8 cellular contexts compared by ENCODE assay signal in the genomic region with DNA sequence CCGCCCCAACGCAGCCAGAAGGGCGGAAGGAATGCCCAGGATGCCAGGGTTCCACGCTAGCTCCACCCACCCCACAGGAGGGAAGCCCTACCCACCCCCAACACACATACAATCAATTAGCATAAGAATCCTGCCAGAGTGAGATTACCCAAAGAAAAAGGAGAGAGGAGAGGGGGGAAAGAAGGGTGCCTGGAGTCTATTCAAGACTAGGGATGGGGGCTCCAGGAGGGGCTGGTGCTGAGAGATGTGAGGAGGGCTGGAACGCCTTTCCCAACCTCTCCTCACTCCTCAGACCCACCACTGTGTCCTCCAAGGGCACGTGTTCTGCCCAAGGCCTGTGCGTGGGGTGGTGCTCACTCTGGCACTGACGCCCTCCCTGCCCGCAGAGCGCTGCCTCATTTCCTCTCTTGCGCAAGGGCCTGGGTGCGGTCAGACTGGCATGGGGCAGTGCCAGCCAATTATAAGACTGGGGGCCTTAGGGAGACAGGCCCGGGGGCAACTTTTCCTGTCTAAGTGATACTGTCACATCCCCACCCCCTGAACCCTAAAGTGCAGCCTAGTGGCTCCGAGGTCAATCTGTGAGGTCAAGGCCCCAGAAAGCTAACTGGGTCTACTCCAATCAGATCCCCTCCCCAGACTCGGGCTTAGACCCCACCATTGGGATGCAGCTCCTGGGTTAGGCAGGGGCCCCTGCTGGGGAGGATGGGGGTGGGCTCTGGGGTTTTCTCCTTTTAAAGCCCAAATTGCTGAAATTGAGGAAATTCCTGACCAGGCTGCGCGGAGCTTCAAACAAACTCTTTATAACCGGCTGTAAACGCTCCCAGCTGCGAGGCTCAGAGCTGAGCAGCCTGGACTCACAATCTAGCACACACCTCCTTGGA. TPM values are rescaled to one million over a fixed set of nuclear protein-coding genes. Genes with fewer than 3 reads are reported as not detected.
A peak's percentile ranks its signal among the peaks of the same experiment; 100 is the strongest.
DNase-seq lines count a peak whose midpoint lies in the region; ATAC-seq and TF ChIP-seq lines count a peak whose summit lies in the region.

No MANE protein-coding gene starts in this region.

- no peak for ATAC-seq in GM19324 (IDR thresholded peaks at IDR 0.05; ENCODE audit: low FRiP score, unreplicated experiment)

- H3K27me3 ChIP-seq in adrenal gland: no peaks in the 10 kb centered on the region
- no peaks in the 10 kb centered on the region for H3K27me3 ChIP-seq in layer of hippocampus (ENCODE audit: control insufficient read depth, insufficient read depth, low read length)
- no peaks in the 10 kb centered on the region for H3K27me3 ChIP-seq in transverse colon

- TF ChIP-seq CTCF in adrenal gland (IDR thresholded peaks at IDR 0.05): no peak
- no peak for TF ChIP-seq CTCF in transverse colon (IDR thresholded peaks at IDR 0.05)

- intact Hi-C loops in adrenal gland (cut with DNase I) (loop anchor here in 1 of 2 donors (10.0 kb wide), 2 partner anchors 68 to 208 kb away; a partner anchor contains a TSS), transverse colon (cut with DNase I; ENCODE audit: low total_unique reads) (loop anchor here (5.0 kb wide), 1 partner anchor 70 kb away; no protein-coding TSS in a partner anchor)

- H3K36me3 ChIP-seq in adrenal gland (replicated peaks in 1 of 2) (peaks cover 0 to 18% of the 10 kb centered on the region in 2 donors), transverse colon (peaks cover 0 to 4% (median 0%) of the 10 kb centered on the region in 4 donors)

- peak overlapping the region in 4 of 5 donors; percentile 18 to 99 (median 78) for H3K27ac ChIP-seq in adrenal gland
- H3K27ac ChIP-seq in layer of hippocampus (ENCODE audit: low read depth, low read length): peak overlapping the region; percentile 42
- H3K27ac ChIP-seq in transverse colon: peak overlapping the region; percentile 98 to 100 (median 99)

- H3K9me3 ChIP-seq in adrenal gland (replicated peaks in 1 of 3) (no peaks in the 10 kb centered on the region), transverse colon (no peaks in the 10 kb centered on the region)

- H3K4me3 ChIP-seq in adrenal gland: no peak overlapping the region
- H3K4me3 ChIP-seq in transverse colon: peak overlapping the region in 1 of 4 donors; percentile 74

- H3K4me1 ChIP-seq in adrenal gland (replicated peaks in 1 of 2) (peaks cover 30 to 46% of the 10 kb centered on the region in 2 donors), transverse colon (peaks cover 28 to 48% (median 38%) of the 10 kb centered on the region in 4 donors)

- DNase-seq in stimulated activated CD4-positive, alpha-beta T cell treated with anti-CD3 and anti-CD28 coated beads, Interleukin-4, amount 100 ng/mL, for 24 hours: peak; percentile 39
- no peak for DNase-seq in stimulated activated CD4-positive, alpha-beta T cell treated with anti-CD3 and anti-CD28 coated beads, Interleukin-12 subunit alpha, Interleukin-12 subunit beta, amount 100 ng/mL, for 4 hours
- DNase-seq in adrenal gland: peak in 5 of 7 donors; percentile 62 to 75 (median 64)
- DNase-seq in transverse colon: peak; percentile 83
- no peak for DNase-seq in NCI-H1105 (lab: John Stamatoyannopoulos, UW)
- DNase-seq in SKM-1 (lab: John Stamatoyannopoulos, UW; ENCODE audit: unreplicated experiment): no peak

- no peak for TF ChIP-seq EP300 in transverse colon (IDR thresholded peaks at IDR 0.05; ENCODE audit: low read depth)

- 44 to 51% (median 47%) methylated on average over 15 to 20 of the region's 20 CpGs for WGBS in adrenal gland, 4 donors
- 42 to 82% methylated on average over 4 to 20 of the region's 20 CpGs for WGBS in transverse colon (ENCODE audit: low coverage in 1 of 2), 2 donors

- in situ Hi-C loops in transverse colon (cut with MboI; ENCODE audit: low pct_ligation_motif_present in 1 of 4, low pct_unique_long_range_greater_than_20kb in 1 of 4, low sequenced_read_pairs in 3 of 4): loop anchor here in 2 of 4 donors (10.0 kb wide), 1 partner anchor 68 kb away; no protein-coding TSS in a partner anchor

- TF ChIP-seq POLR2A in adrenal gland (IDR thresholded peaks at IDR 0.05): peak in 1 of 2 donors; percentile 22
- no peak for TF ChIP-seq POLR2A in transverse colon (IDR thresholded peaks at IDR 0.05)

RNA-seq across cellular contexts. Expression of a gene that starts 10.2 kb away (rescaled TPM):
- 1 to 10 TPM; 1.2 to 7.4 (median 4.0) TPM for total RNA-seq in adrenal gland
- 1 to 10 TPM in 2 of 3 donors, under 1 TPM in 1; 0.95 to 4.0 (median 3.5) TPM for polyA plus RNA-seq in adrenal gland
- total RNA-seq in transverse colon: 1 to 10 TPM in 3 of 4 donors, under 1 TPM in 1; 0.60 to 8.3 (median 2.9) TPM

RNA-seq across cellular contexts. Expression of a gene that starts 14.7 kb away (rescaled TPM):
- 10 to 100 TPM; 15.8 to 36.4 (median 24.8) TPM for total RNA-seq in adrenal gland
- polyA plus RNA-seq in adrenal gland: 10 to 100 TPM in 2 of 3 donors, 1 to 10 TPM in 1; 9.2 to 36.2 (median 25.8) TPM
- 10 to 100 TPM in 1 of 4 donors, 1 to 10 TPM in 2, not detected in 1; 2.6 to 15.4 (median 7.6) TPM for total RNA-seq in transverse colon

RNA-seq across cellular contexts. Expression of a gene that starts 36.6 kb away (rescaled TPM):
- 10 to 100 TPM in 6 of 8 donors, 1 to 10 TPM in 2; 2.3 to 43.4 (median 19.8) TPM for total RNA-seq in adrenal gland
- polyA plus RNA-seq in adrenal gland: 100 to 1,000 TPM in 2 of 3 donors, 10 to 100 TPM in 1; 10.9 to 140 (median 100) TPM
- total RNA-seq in transverse colon: 100 to 1,000 TPM in 1 of 4 donors, 10 to 100 TPM in 3; 29.1 to 142 (median 39.2) TPM

RNA-seq across cellular contexts. Expression of a gene that starts 36.8 kb away (rescaled TPM):
- 10 to 100 TPM in 7 of 8 donors, 1 to 10 TPM in 1; 8.8 to 61.0 (median 18.6) TPM for total RNA-seq in adrenal gland
- polyA plus RNA-seq in adrenal gland: 10 to 100 TPM in 2 of 3 donors, 1 to 10 TPM in 1; 6.6 to 11.3 (median 11.3) TPM
- total RNA-seq in transverse colon: 10 to 100 TPM in 3 of 4 donors, 1 to 10 TPM in 1; 9.7 to 21.9 (median 16.3) TPM

RNA-seq across cellular contexts. Expression of a gene that starts 50.8 kb away (rescaled TPM):
- total RNA-seq in adrenal gland: 1 to 10 TPM in 5 of 8 donors, under 1 TPM in 3; 0.69 to 4.1 (median 1.4) TPM
- under 1 TPM; 0.56 to 0.81 (median 0.79) TPM for polyA plus RNA-seq in adrenal gland
- 10 to 100 TPM in 3 of 4 donors, 1 to 10 TPM in 1; 6.5 to 31.8 (median 18.8) TPM for total RNA-seq in transverse colon

Comparison
In these comparisons a context has a peak if more than half of its experiments do, and no peak if none do; other contexts are left out.
1. DNase-seq: peak in stimulated activated CD4-positive, alpha-beta T cell treated with anti-CD3 and anti-CD28 coated beads, Interleukin-4, amount 100 ng/mL, for 24 hours (single experiment), adrenal gland (5 of 7) and transverse colon (single experiment); none in stimulated activated CD4-positive, alpha-beta T cell treated with anti-CD3 and anti-CD28 coated beads, Interleukin-12 subunit alpha, Interleukin-12 subunit beta, amount 100 ng/mL, for 4 hours (single experiment), NCI-H1105 (single experiment) and SKM-1 (single experiment).
2. H3K27ac ChIP-seq: peak in every context shown above with its lines; median percentile 99 in transverse colon; 78 in adrenal gland; 42 in layer of hippocampus.